ENCODE assay signal across 7 cellular contexts in the genomic region with DNA sequence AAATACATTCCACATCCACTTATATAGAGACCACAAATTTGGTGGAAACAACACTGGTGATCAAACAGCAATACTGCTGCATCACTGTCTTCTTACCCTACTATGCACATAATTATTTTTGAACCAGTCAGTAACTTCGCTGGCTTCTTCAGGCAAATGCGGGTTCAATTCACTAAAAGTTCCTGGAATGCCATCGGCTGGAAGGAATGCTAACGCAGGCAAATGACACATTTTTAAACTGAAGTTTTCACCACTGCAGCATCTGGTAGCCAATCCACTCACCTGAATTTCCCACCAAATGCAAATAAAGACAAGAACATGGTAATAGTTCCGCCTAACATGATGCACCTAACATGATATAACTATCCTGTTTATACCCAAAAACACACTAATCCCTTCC.
"Had no signal": no experiment of that assay in that cellular context is flagged by ENCODE, and none has a peak within 500 bp of the region (broad histone marks: within the 10 kb centered on the region; RNA-seq: fewer than 3 reads in every experiment).

No MANE protein-coding gene starts in this region.

- H2AFZ ChIP-seq: GM23248 had no signal

- H3K9ac ChIP-seq: GM23248 had no signal

- H3K4me3 ChIP-seq: GM23248, K562 had no signal

- FAIRE-seq: HTR-8/SVneo, K562 had no signal

- H3K27ac ChIP-seq: GM23248 had no signal

- DNase-seq: GM23248, H9, HCEC 1CT, IMR-90, KG1 had no signal

- H3K9me3 Mint-ChIP-seq: H9 had no signal

- H3K4me3 Mint-ChIP-seq: H9 had no signal

- ATAC-seq: K562 had no signal
